ENCODE assay signal across 8 cellular contexts in genomic region chrX:154409222-154409871, GRCh38. TPM values are rescaled to one million over a fixed set of nuclear protein-coding genes. Genes with fewer than 3 reads are reported as not detected.
A peak's percentile ranks its signal among the peaks of the same experiment; 100 is the strongest.
DNase-seq lines count a peak whose midpoint lies in the region; ATAC-seq and TF ChIP-seq lines count a peak whose summit lies in the region.

Gene DNASE1L1, minus strand, starts transcription at chrX:154409254. Its CDS starts 3,686 bp downstream, at chrX:154405568.

- H3K27ac ChIP-seq in MM.1S (ENCODE audit: low read length) (peak within 1 kb of the TSS; percentile 26; the same call in 1 of the 2 replicates), psoas muscle (peak within 1 kb of the TSS; percentile 93)

- H3K9ac ChIP-seq in MM.1S (ENCODE audit: low read length) (peak within 1 kb of the TSS; percentile 38), adipocyte (ENCODE audit: low read length) (peak within 1 kb of the TSS; percentile 69)

- H3K9me2 ChIP-seq in MM.1S (replicated peaks; ENCODE audit: insufficient read depth, low read length): no peaks in the 10 kb centered on the region

- H3K9me3 ChIP-seq in MM.1S (replicated peaks; ENCODE audit: insufficient read depth, low read length) (no peaks in the 10 kb centered on the region), adipocyte (ENCODE audit: control insufficient read depth, low read length) (no peaks in the 10 kb centered on the region), psoas muscle (no peaks in the 10 kb centered on the region)

- H3K4me3 ChIP-seq in MM.1S (ENCODE audit: low read length): peak within 1 kb of the TSS; percentile 54
- peak within 1 kb of the TSS; percentile 39 for H3K4me3 ChIP-seq in adipocyte (ENCODE audit: low read length)
- H3K4me3 ChIP-seq in psoas muscle: peak within 1 kb of the TSS; percentile 69

- peak within 1 kb of the TSS; percentile 42; the same call in 1 of the 2 replicates for H2AFZ ChIP-seq in MM.1S (ENCODE audit: low read length)

- DNase-seq in activated T-cell treated with anti-CD3 and anti-CD28 coated beads, Interleukin-2, amount 50 U/mL, for 1 hour: peak; percentile 27
- DNase-seq in activated T-cell treated with anti-CD3 and anti-CD28 coated beads for 4 hours: no peak
- DNase-seq in MM.1S: peak; percentile 69
- peak; percentile 84 for DNase-seq in adipocyte (ENCODE audit: low read depth)
- DNase-seq in left cardiac atrium: peak; percentile 90
- DNase-seq in psoas muscle: peak; percentile 89 to 94
- no peak for DNase-seq in stimulated activated CD4-positive, alpha-beta T cell treated with anti-CD3 and anti-CD28 coated beads, Interleukin-1b, Interleukin-23, amount 100 ng/mL, for 48 hours
- no peak for DNase-seq in DMS 273 (lab: John Stamatoyannopoulos, UW; ENCODE audit: unreplicated experiment)

- no peaks in the 10 kb centered on the region for H3K27me3 ChIP-seq in MM.1S (replicated peaks; ENCODE audit: insufficient read depth, low read length)
- H3K27me3 ChIP-seq in adipocyte (replicated peaks; ENCODE audit: control insufficient read depth, insufficient read depth, low read length): no peaks in the 10 kb centered on the region
- no peaks in the 10 kb centered on the region for H3K27me3 ChIP-seq in psoas muscle (ENCODE audit: insufficient read depth in 3 of 3, low read length in 2 of 3)

- intact Hi-C loops in left cardiac atrium (cut with DNase I): no loop called here
- intact Hi-C loops in psoas muscle (cut with DNase I): no loop called here

- H3K4me2 ChIP-seq in MM.1S (ENCODE audit: low read depth, low read length): peak within 1 kb of the TSS; percentile 86

- ATAC-seq in left cardiac atrium (peak; percentile 41 to 87), psoas muscle (peak; percentile 86 to 89 (median 87))

- peaks cover 10% of the 10 kb centered on the region; the same call in 1 of the 2 replicates for H3F3A ChIP-seq in MM.1S (ENCODE audit: insufficient read depth, low read length)

- 17 to 47% (median 39%) methylated on average over 13 to 26 of the region's 26 CpGs for WGBS in psoas muscle, 3 donors

- TF ChIP-seq CTCF in MM.1S (IDR thresholded peaks at IDR 0.05; ENCODE audit: low read length) (no peak), psoas muscle (IDR thresholded peaks at IDR 0.05) (no peak)

- no peaks in the 10 kb centered on the region for H3K36me3 ChIP-seq in MM.1S (replicated peaks; ENCODE audit: insufficient read depth, low read length)
- no peaks in the 10 kb centered on the region for H3K36me3 ChIP-seq in adipocyte (ENCODE audit: control insufficient read depth, insufficient read depth, low read length, severe bottlenecking)
- H3K36me3 ChIP-seq in psoas muscle (ENCODE audit: insufficient read depth in 1 of 2, low read depth in 1 of 2): peaks cover 0 to 17% of the 10 kb centered on the region in 2 donors

- H3K79me2 ChIP-seq in MM.1S (ENCODE audit: low read length): peaks cover 12% of the 10 kb centered on the region; the same call in 1 of the 2 replicates

- H3K4me1 ChIP-seq in MM.1S (ENCODE audit: low read length) (peaks cover 6% of the 10 kb centered on the region; the same call in 1 of the 2 replicates), adipocyte (ENCODE audit: control insufficient read depth, insufficient read depth, low read length) (peaks cover 5% of the 10 kb centered on the region), psoas muscle (no peaks in the 10 kb centered on the region)

- H4K20me1 ChIP-seq in MM.1S (ENCODE audit: insufficient read depth, low read length): no peaks in the 10 kb centered on the region

RNA-seq across cellular contexts. Expression of gene DNASE1L1, which starts in this region (rescaled TPM):
- total RNA-seq in left cardiac atrium (10 to 100 TPM; 41.9 to 42.8 TPM), psoas muscle (100 to 1,000 TPM in 2 of 4 donors, 10 to 100 TPM in 2; 72.6 to 149 (median 111) TPM)
- polyA plus RNA-seq in psoas muscle: 10 to 100 TPM; 42.2 to 75.1 (median 71.1) TPM

Comparison
In these comparisons a context has a peak if more than half of its experiments do, and no peak if none do; other contexts are left out.
1. DNase-seq: peak in activated T-cell treated with anti-CD3 and anti-CD28 coated beads, Interleukin-2, amount 50 U/mL, for 1 hour (single experiment), MM.1S (single experiment), adipocyte (single experiment), left cardiac atrium (single experiment) and psoas muscle (2 of 2); none in activated T-cell treated with anti-CD3 and anti-CD28 coated beads for 4 hours (single experiment), stimulated activated CD4-positive, alpha-beta T cell treated with anti-CD3 and anti-CD28 coated beads, Interleukin-1b, Interleukin-23, amount 100 ng/mL, for 48 hours (single experiment) and DMS 273 (single experiment).
2. Peak in every context shown above with its lines, with median percentiles within 50 percentile points of each other: H3K4me3 ChIP-seq.